In the genomic region with DNA sequence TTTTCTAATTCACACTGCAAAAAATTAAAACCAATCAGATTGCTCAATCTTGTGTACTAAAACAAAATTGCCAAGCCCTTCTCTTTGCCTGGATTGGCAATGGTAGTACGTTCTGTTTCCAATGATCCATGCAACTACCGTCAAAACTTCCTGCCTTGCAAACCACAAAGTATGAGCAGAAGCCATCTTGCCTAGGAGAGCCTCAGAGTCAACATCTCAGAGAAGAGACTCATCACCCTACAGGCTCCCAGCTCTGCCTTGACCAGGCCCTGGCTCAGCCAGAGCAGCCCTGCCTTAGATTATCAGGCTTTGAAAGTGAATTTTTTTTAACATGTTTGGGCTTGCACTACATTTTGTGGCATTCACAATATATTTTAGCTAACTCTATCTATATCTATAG, we compare ENCODE assay signal across 17 cellular contexts.
DNase-seq lines count a peak whose midpoint lies in the region; ATAC-seq lines count a peak whose summit lies in the region.
"Had no signal": no experiment of that assay in that cellular context is flagged by ENCODE, and none has a peak within 500 bp of the region (broad histone marks: within the 10 kb centered on the region; RNA-seq: fewer than 3 reads in every experiment).

No MANE protein-coding gene starts in this region.

- no peak overlapping the region for H3K4me3 ChIP-seq in adipocyte (ENCODE audit: low read length)
- H3K4me3 ChIP-seq: BLaER1 treated with 17β-estradiol and CSF1 and Interleukin-3, amounts not matched to agents 10 nM and 100 nM; MG63 had no signal

- no peak for ATAC-seq in HG02678 (IDR thresholded peaks at IDR 0.05; ENCODE audit: unreplicated experiment)
- no peak for ATAC-seq in GM18511 (IDR thresholded peaks at IDR 0.05; ENCODE audit: unreplicated experiment)

- H3K9ac ChIP-seq in adipocyte (ENCODE audit: low read length), result no peak overlapping the region
- H3K9ac ChIP-seq: BLaER1 treated with 17β-estradiol and CSF1 and Interleukin-3, amounts not matched to agents 10 nM and 100 nM had no signal

- H3K27me3 ChIP-seq in adipocyte (replicated peaks; ENCODE audit: control insufficient read depth, insufficient read depth, low read length), result no peaks in the 10 kb centered on the region
- H3K27me3 ChIP-seq: BLaER1 treated with 17β-estradiol and CSF1 and Interleukin-3, amounts not matched to agents 10 nM and 100 nM; MG63 had no signal

- no peaks in the 10 kb centered on the region for H3K9me3 ChIP-seq in adipocyte (ENCODE audit: control insufficient read depth, low read length)
- H3K9me3 ChIP-seq: BLaER1 treated with 17β-estradiol and CSF1 and Interleukin-3, amounts not matched to agents 10 nM and 100 nM; MG63 had no signal

- DNase-seq in GM04503 (ENCODE audit: low read depth), result peak; percentile 24
- DNase-seq in adipocyte (ENCODE audit: low read depth), result peak; percentile 25
- DNase-seq in fibroblast of peridontal ligament (ENCODE audit: extremely low read depth), result peak; percentile 74
- DNase-seq in stromal cell of bone marrow (ENCODE audit: low read depth), result peak; percentile 22
- DNase-seq in NCI-H1436 treated with DMSO at 0.1 percent for 48 hours (lab: John Stamatoyannopoulos, UW), result no peak
- DNase-seq: CD8-positive, alpha-beta memory T cell; DMS79; GOT3; MG63; NCI-H1105; NCI-H1930; NK-92 treated with Interleukin-12 subunit alpha and Interleukin-12 subunit beta, amount 100 ng/mL, for 24 hours; OCI-M1; SIG-M5 had no signal

- H3K4me1 ChIP-seq in adipocyte (ENCODE audit: control insufficient read depth, insufficient read depth, low read length), result no peaks in the 10 kb centered on the region

- no peaks in the 10 kb centered on the region for H3K36me3 ChIP-seq in adipocyte (ENCODE audit: control insufficient read depth, insufficient read depth, low read length, severe bottlenecking)
- H3K36me3 ChIP-seq: BLaER1 treated with 17β-estradiol and CSF1 and Interleukin-3, amounts not matched to agents 10 nM and 100 nM; MG63 had no signal
